Comparison of ENCODE assay signal across 6 cellular contexts in the genomic region with DNA sequence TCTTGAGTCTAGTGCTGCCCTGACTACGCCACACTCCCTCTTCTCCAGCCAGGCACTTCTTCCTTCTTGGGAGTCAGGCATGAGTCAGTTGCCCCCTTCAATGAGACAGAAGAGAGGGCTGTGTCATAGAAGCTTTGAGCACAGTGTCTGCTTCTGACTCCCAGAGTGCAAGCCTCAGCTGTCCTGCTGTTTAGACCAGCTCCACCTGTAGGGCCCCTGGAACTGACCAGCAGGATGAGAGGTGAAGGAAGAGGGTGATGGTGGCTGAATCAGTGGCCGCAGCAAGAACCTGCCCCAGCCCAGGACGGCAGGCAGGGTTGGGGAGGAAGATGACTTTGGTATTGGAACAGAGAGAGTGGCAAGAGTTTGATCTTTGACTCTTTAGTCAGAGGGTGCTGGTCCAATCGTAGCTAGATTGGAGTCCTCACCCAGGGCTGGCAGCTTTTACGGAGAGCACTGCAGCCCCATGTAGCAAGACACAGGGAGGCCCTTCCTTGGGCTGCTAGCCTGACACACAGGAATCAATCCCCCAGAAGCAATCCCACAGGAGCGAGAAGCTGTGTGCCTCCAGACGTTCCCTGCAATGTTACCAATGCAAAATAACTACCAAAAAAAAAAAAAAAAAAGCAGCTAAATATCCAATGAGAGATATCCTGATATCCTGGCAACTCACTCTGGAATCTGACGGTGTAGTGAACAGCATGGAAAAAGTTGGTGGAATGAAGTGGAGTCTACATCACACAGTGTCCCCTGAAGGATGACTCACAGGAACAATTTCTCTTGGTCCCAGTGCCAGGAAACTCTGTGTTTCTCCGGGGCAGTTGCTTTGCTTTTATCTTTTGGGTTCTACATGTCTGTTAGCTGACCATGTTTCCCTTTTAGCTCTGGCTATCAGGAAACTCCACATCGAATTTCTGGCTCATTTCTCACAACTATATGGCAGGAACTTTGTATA. TPM values are rescaled to one million over a fixed set of nuclear protein-coding genes. Genes with fewer than 3 reads are reported as not detected.
DNase-seq lines count a peak whose midpoint lies in the region; ATAC-seq and TF ChIP-seq lines count a peak whose summit lies in the region.

No MANE protein-coding gene starts in this region.

- TF ChIP-seq RAD21 in SK-N-SH (IDR thresholded peaks at IDR 0.05; ENCODE audit: low read length), result no peak

- TF ChIP-seq CTCF in SK-N-SH (IDR thresholded peaks at IDR 0.05) (0 out of 2 replicates have a peak, but pooled peaks have one; percentile 11), left ventricle myocardium inferior (IDR thresholded peaks at IDR 0.05; ENCODE audit: borderline replicate concordance) (no peak), upper lobe of left lung (IDR thresholded peaks at IDR 0.05) (no peak), colonic mucosa (IDR thresholded peaks at IDR 0.05) (no peak)

- H3K36me3 ChIP-seq in SK-N-SH (replicated peaks in 1 of 2; ENCODE audit: control insufficient read depth in 1 of 2, insufficient read depth in 2 of 2, low read length in 1 of 2) (no peaks in the 10 kb centered on the region), left ventricle myocardium inferior (no peaks in the 10 kb centered on the region), upper lobe of left lung (no peaks in the 10 kb centered on the region), colonic mucosa (no peaks in the 10 kb centered on the region)

- H3K79me2 ChIP-seq in SK-N-SH (ENCODE audit: insufficient read depth), result no peaks in the 10 kb centered on the region

- peak in 1 of 2 experiments; percentile 55; a peak in 1 of 4 replicates for TF ChIP-seq EP300 in SK-N-SH (IDR thresholded peaks at IDR 0.05; ENCODE audit: borderline replicate concordance in 1 of 2, low read depth in 1 of 2, low read length in 1 of 2)
- peak in 2 of 4 donors; percentile 45 to 56 for TF ChIP-seq EP300 in upper lobe of left lung (IDR thresholded peaks at IDR 0.05)

- 12% methylated on average over 10 of the region's 10 CpGs for WGBS in SK-N-SH (ENCODE audit: low lambda C conversion rate)
- 60 to 65% methylated on average over 10 of the region's 10 CpGs for WGBS in upper lobe of left lung, 2 donors

- H3K4me2 ChIP-seq in SK-N-SH, result peak overlapping the region; percentile 56

- DNase-seq in SK-N-SH (peak; percentile 29), left ventricle myocardium inferior (no peak), upper lobe of left lung (peak in 1 of 2 donors; percentile 29), colonic mucosa (no peak), cerebellar nuclear complex (lab: John Stamatoyannopoulos, UW) (no peak), NCI-H748 treated with DMSO at 0.1 percent for 48 hours (lab: John Stamatoyannopoulos, UW) (no peak)

- H3K27me3 ChIP-seq in SK-N-SH (ENCODE audit: insufficient read depth) (no peaks in the 10 kb centered on the region), left ventricle myocardium inferior (ENCODE audit: low read depth) (no peaks in the 10 kb centered on the region), upper lobe of left lung (no peaks in the 10 kb centered on the region), colonic mucosa (no peaks in the 10 kb centered on the region)

- H3F3A ChIP-seq in SK-N-SH (replicated peaks; ENCODE audit: insufficient read depth), result peaks cover 38% of the 10 kb centered on the region

- CTCF ChIA-PET in SK-N-SH (lab: Yijun Ruan, JAX), result interaction anchor here (1.0 to 4.1 kb wide), 4 partner anchors 13 to 26 kb away, joined by 3 to 16 read pairs (median 4); a partner anchor contains a TSS

- peak overlapping the region in 1 of 2 experiments; percentile 7; a peak in 1 of 4 replicates for H3K4me3 ChIP-seq in SK-N-SH (ENCODE audit: low read depth in 2 of 2, low read length in 1 of 2)
- peak overlapping the region; percentile 4 for H3K4me3 ChIP-seq in left ventricle myocardium inferior
- H3K4me3 ChIP-seq in upper lobe of left lung, result no peak overlapping the region
- no peak overlapping the region for H3K4me3 ChIP-seq in colonic mucosa

- POLR2A ChIA-PET in SK-N-SH (lab: Yijun Ruan, JAX), result interaction anchor here (0.6 kb wide), 1 partner anchor 237 kb away, joined by 3 read pairs; no protein-coding TSS in a partner anchor

- H3K4me1 ChIP-seq in SK-N-SH (ENCODE audit: control insufficient read depth in 1 of 2, insufficient read depth in 2 of 2, low read depth in 1 of 2, low read length in 1 of 2) (peaks cover 3 to 23% of the 10 kb centered on the region in 2 experiments; a peak in 3 of 4 replicates), left ventricle myocardium inferior (peaks cover 57% of the 10 kb centered on the region), upper lobe of left lung (peaks cover 4 to 15% (median 13%) of the 10 kb centered on the region in 4 donors), colonic mucosa (no peaks in the 10 kb centered on the region)

- no peaks in the 10 kb centered on the region for H4K20me1 ChIP-seq in SK-N-SH (ENCODE audit: insufficient read depth)

- H3K27ac ChIP-seq in SK-N-SH (ENCODE audit: low read depth in 2 of 2, low read length in 1 of 2) (peak overlapping the region; percentile 11 to 91; a peak in 3 of 4 replicates), left ventricle myocardium inferior (replicated peaks) (peak overlapping the region; percentile 93), upper lobe of left lung (peak overlapping the region; percentile 56 to 84 (median 70)), colonic mucosa (no peak overlapping the region)

- peak overlapping the region; percentile 32; the same call in 1 of the 2 replicates for H2AFZ ChIP-seq in SK-N-SH (ENCODE audit: low read depth)

- no peak for TF ChIP-seq POLR2A in upper lobe of left lung (IDR thresholded peaks at IDR 0.05)

- no peaks in the 10 kb centered on the region for H3K9me2 ChIP-seq in SK-N-SH

- intact Hi-C loops in left ventricle myocardium inferior (cut with micrococcal nuclease) (no loop called here), colonic mucosa (cut with DNase I) (no loop called here)

- no peaks in the 10 kb centered on the region for H3K9me3 ChIP-seq in SK-N-SH
- H3K9me3 ChIP-seq in left ventricle myocardium inferior (replicated peaks), result no peaks in the 10 kb centered on the region
- no peaks in the 10 kb centered on the region for H3K9me3 ChIP-seq in upper lobe of left lung
- no peaks in the 10 kb centered on the region for H3K9me3 ChIP-seq in colonic mucosa

- H3K9ac ChIP-seq in SK-N-SH (peak overlapping the region; percentile 58), colonic mucosa (ENCODE audit: low read depth in 2 of 2, low read length in 2 of 2) (no peak overlapping the region)

- ATAC-seq in upper lobe of left lung (ENCODE audit: low FRiP score in 2 of 2), result peak; percentile 76 to 90

TF ChIP-seq in SK-N-SH, 30 proteins besides CTCF, POLR2A, EP300 and RAD21 (continues in another document):
- no peak for TF ChIP-seq TAF1 (IDR thresholded peaks at IDR 0.05; ENCODE audit: borderline replicate concordance, low read depth, low read length)
- TF ChIP-seq FOXM1 (IDR thresholded peaks at IDR 0.05; ENCODE audit: low read depth), result no peak
- TF ChIP-seq GATA2 (CRISPR knock-in tag; IDR thresholded peaks at IDR 0.05), result no peak
- no peak for TF ChIP-seq EZH2phosphoT487 (IDR thresholded peaks at IDR 0.05; ENCODE audit: borderline replicate concordance, low read depth)
- TF ChIP-seq, protein P1, sequence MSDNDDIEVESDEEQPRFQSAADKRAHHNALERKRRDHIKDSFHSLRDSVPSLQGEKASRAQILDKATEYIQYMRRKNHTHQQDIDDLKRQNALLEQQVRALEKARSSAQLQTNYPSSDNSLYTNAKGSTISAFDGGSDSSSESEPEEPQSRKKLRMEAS (IDR thresholded peaks at IDR 0.05; ENCODE audit: low read depth), result peak; percentile 34; the same call in 1 of the 2 replicates
- TF ChIP-seq, protein P2, sequence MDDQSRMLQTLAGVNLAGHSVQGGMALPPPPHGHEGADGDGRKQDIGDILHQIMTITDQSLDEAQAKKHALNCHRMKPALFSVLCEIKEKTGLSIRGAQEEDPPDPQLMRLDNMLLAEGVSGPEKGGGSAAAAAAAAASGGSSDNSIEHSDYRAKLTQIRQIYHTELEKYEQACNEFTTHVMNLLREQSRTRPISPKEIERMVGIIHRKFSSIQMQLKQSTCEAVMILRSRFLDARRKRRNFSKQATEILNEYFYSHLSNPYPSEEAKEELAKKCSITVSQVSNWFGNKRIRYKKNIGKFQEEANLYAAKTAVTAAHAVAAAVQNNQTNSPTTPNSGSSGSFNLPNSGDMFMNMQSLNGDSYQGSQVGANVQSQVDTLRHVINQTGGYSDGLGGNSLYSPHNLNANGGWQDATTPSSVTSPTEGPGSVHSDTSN (IDR thresholded peaks at IDR 0.05), result no peak
- no peak for TF ChIP-seq YY1 (IDR thresholded peaks at IDR 0.05; ENCODE audit: low read depth)
- no peak for TF ChIP-seq RXRA (IDR thresholded peaks at IDR 0.05; ENCODE audit: borderline replicate concordance, low read depth)

RNA-seq across cellular contexts. Expression of a gene that starts 6.9 kb away (rescaled TPM):
- 0.07 and 0.19 TPM in 2 replicates for polyA plus RNA-seq in SK-N-SH (2012; rRNA removed)
- 0.05 TPM in 1 of 2 replicates, not detected in the other for polyA plus RNA-seq in SK-N-SH (2012; cell fraction: cytosol; rRNA removed)
- 0.56 and 0.96 TPM in 2 replicates for polyA plus RNA-seq in SK-N-SH (2012; cell fraction: nucleus; rRNA removed)
- total RNA-seq in left ventricle myocardium inferior (1.5 TPM), upper lobe of left lung (1 to 10 TPM in 1 of 6 donors, under 1 TPM in 1, not detected in 4; 0.20 to 7.3 TPM), colonic mucosa (not detected)

RNA-seq across cellular contexts. Expression of a gene that starts 12.2 kb away (rescaled TPM):
- polyA plus RNA-seq in SK-N-SH (2012; rRNA removed), result 2.9 and 4.8 TPM in 2 replicates
- polyA plus RNA-seq in SK-N-SH (2012; cell fraction: cytosol; rRNA removed), result 1.9 and 3.0 TPM in 2 replicates
- 5.9 and 9.4 TPM in 2 replicates for polyA plus RNA-seq in SK-N-SH (2012; cell fraction: nucleus; rRNA removed)
- total RNA-seq in left ventricle myocardium inferior, result 47.1 TPM
- total RNA-seq in upper lobe of left lung, result 1 to 10 TPM in 5 of 6 donors, under 1 TPM in 1; 0.39 to 4.2 (median 1.9) TPM
- total RNA-seq in colonic mucosa, result under 1 TPM in 1 of 2 donors, not detected in 1; 0.49 TPM

RNA-seq across cellular contexts. Expression of a gene that starts 23.8 kb away (rescaled TPM):
- 0.72 and 0.99 TPM in 2 replicates for polyA plus RNA-seq in SK-N-SH (2012; rRNA removed)
- 0.75 and 0.82 TPM in 2 replicates for polyA plus RNA-seq in SK-N-SH (2012; cell fraction: cytosol; rRNA removed)
- polyA plus RNA-seq in SK-N-SH (2012; cell fraction: nucleus; rRNA removed), result 1.6 and 2.2 TPM in 2 replicates
- total RNA-seq in left ventricle myocardium inferior, result 969 TPM
- 1 to 10 TPM in 3 of 6 donors, under 1 TPM in 2, not detected in 1; 0.67 to 2.4 (median 1.1) TPM for total RNA-seq in upper lobe of left lung
- under 1 TPM in 1 of 2 donors, not detected in 1; 0.24 TPM for total RNA-seq in colonic mucosa

RNA-seq across cellular contexts. Expression of a gene that starts 36.9 kb away (rescaled TPM):
- polyA plus RNA-seq in SK-N-SH (2012; rRNA removed), result 31.4 and 31.7 TPM in 2 replicates
- 32.9 and 36.8 TPM in 2 replicates for polyA plus RNA-seq in SK-N-SH (2012; cell fraction: cytosol; rRNA removed)
- 14.5 and 19.6 TPM in 2 replicates for polyA plus RNA-seq in SK-N-SH (2012; cell fraction: nucleus; rRNA removed)
- total RNA-seq in left ventricle myocardium inferior (13.9 TPM), upper lobe of left lung (1 to 10 TPM; 1.3 to 7.7 (median 3.2) TPM), colonic mucosa (1 to 10 TPM; 1.8 to 2.3 TPM)

RNA-seq across cellular contexts. Expression of a gene that starts 44.1 kb away (rescaled TPM):
- 23.8 and 31.4 TPM in 2 replicates for polyA plus RNA-seq in SK-N-SH (2012; rRNA removed)
- 18.2 and 23.3 TPM in 2 replicates for polyA plus RNA-seq in SK-N-SH (2012; cell fraction: cytosol; rRNA removed)
- polyA plus RNA-seq in SK-N-SH (2012; cell fraction: nucleus; rRNA removed), result 22.7 and 27.9 TPM in 2 replicates
- total RNA-seq in left ventricle myocardium inferior, result 12.4 TPM
- 10 to 100 TPM; 22.0 to 34.4 (median 28.6) TPM for total RNA-seq in upper lobe of left lung
- 10 to 100 TPM; 10.6 to 11.0 TPM for total RNA-seq in colonic mucosa

Comparison
In these comparisons a context has a peak if more than half of its experiments do, and no peak if none do; other contexts are left out.
1. RNA of a gene that starts 23.8 kb away (total RNA-seq): 969 TPM in left ventricle myocardium inferior (single experiment); 0.67 to 2.4 TPM in upper lobe of left lung and 0.24 TPM in colonic mucosa; every median in the first group is over 100 times any median in the second.